2 cellular contexts compared by ENCODE assay signal in the genomic region with DNA sequence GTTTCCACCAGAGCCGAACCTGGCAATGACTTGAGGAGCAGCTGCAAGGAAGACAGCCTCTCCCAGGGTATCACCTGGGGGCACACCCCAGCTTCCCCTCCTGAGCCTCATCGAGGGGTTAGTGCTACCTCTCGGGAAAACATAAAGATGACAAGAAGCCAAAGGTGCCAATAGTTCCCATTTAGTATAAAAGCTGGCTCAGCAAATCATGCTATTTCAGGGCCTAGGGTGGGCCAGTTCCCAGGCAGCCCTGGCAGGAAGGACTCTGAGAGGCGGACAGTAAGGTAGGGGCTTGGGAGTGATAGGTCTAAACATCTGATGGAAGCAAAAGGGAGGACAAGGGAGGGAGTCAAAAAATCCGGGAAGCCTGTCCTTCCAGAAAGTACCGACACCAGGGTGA.
TF ChIP-seq lines count a peak whose summit lies in the region.

No MANE protein-coding gene starts in this region.

TF ChIP-seq in HepG2, 621 proteins besides CTCF, POLR2A, EP300 and RAD21:
- no peak for TF ChIP-seq ARNT (IDR thresholded peaks at IDR 0.05)
- peak; percentile 88 to 90 for TF ChIP-seq MAFK (conservative IDR thresholded peaks at IDR 0.05 in 1 of 2, IDR thresholded peaks at IDR 0.05 in 1 of 2; ENCODE audit: low read length in 2 of 2)
- no peak for TF ChIP-seq ARID2 (CRISPR knock-in tag; IDR thresholded peaks at IDR 0.05; ENCODE audit: borderline replicate concordance)
- TF ChIP-seq MAFF (IDR thresholded peaks at IDR 0.05; ENCODE audit: low read depth, low read length), result peak; percentile 81
- TF ChIP-seq RNF2 (conservative IDR thresholded peaks at IDR 0.05; ENCODE audit: low read depth), result no peak
- no peak for TF ChIP-seq SRY (CRISPR knock-in tag; IDR thresholded peaks at IDR 0.05)

TF ChIP-seq in K562, 482 proteins besides CTCF, POLR2A, EP300 and RAD21:
- TF ChIP-seq NCOA2 (IDR thresholded peaks at IDR 0.05; ENCODE audit: partially characterized antibody in 2 of 2) (no peak), TARDBP (IDR thresholded peaks at IDR 0.05) (no peak), SNAPC5 (CRISPR knock-in tag; IDR thresholded peaks at IDR 0.05) (no peak), ZNF124 (CRISPR knock-in tag; IDR thresholded peaks at IDR 0.05) (no peak), MAFK (IDR thresholded peaks at IDR 0.05; ENCODE audit: low read length) (peak; percentile 45; the same call in 1 of the 2 replicates), WHSC1 (IDR thresholded peaks at IDR 0.05; ENCODE audit: low read length) (no peak), TCF7 (IDR thresholded peaks at IDR 0.05; ENCODE audit: borderline replicate concordance) (no peak), ZNF146 (CRISPR knock-in tag; IDR thresholded peaks at IDR 0.05; ENCODE audit: unreplicated experiment) (no peak), CHD7 (IDR thresholded peaks at IDR 0.05; ENCODE audit: low read depth, low read length) (no peak), PHB (CRISPR knock-in tag; IDR thresholded peaks at IDR 0.05) (no peak), C11orf30 (IDR thresholded peaks at IDR 0.05; ENCODE audit: low read depth) (peak; percentile 65; the same call in 1 of the 2 replicates), RBBP5 (IDR thresholded peaks at IDR 0.05; ENCODE audit: borderline replicate concordance, insufficient read depth, low read length, poor library complexity, severe bottlenecking) (no peak), MAFF (IDR thresholded peaks at IDR 0.05; ENCODE audit: low read length) (peak; percentile 55), POLR2H (tag; IDR thresholded peaks at IDR 0.05; ENCODE audit: low read depth) (no peak), ZNF717 (CRISPR knock-in tag; IDR thresholded peaks at IDR 0.05) (no peak), ARID1B (IDR thresholded peaks at IDR 0.05) (no peak), SMAD1 (IDR thresholded peaks at IDR 0.05; ENCODE audit: low read depth, low read length, partially characterized antibody) (no peak), HMGXB4 (CRISPR knock-in tag; IDR thresholded peaks at IDR 0.05) (no peak), XRCC3 (IDR thresholded peaks at IDR 0.05) (no peak), SIX5 (IDR thresholded peaks at IDR 0.05; ENCODE audit: borderline replicate concordance in 1 of 2, insufficient read depth in 1 of 2, low read depth in 1 of 2, low read length in 2 of 2) (no peak), TAF7 (tag; IDR thresholded peaks at IDR 0.05) (no peak), ZC3H11A (IDR thresholded peaks at IDR 0.05; ENCODE audit: low read depth, low read length) (no peak), HIVEP1 (CRISPR knock-in tag; IDR thresholded peaks at IDR 0.05) (no peak), ATF2 (CRISPR knock-in tag; IDR thresholded peaks at IDR 0.05) (no peak), HMGN3 (IDR thresholded peaks at IDR 0.05; ENCODE audit: borderline replicate concordance, extremely low read depth, insufficient read length, low read depth, low read length) (no peak), KDM2B (CRISPR knock-in tag; IDR thresholded peaks at IDR 0.05) (no peak), KAT2B (IDR thresholded peaks at IDR 0.05; ENCODE audit: low read depth, low read length) (no peak), SIN3B (IDR thresholded peaks at IDR 0.05; ENCODE audit: low read depth) (no peak), ZBTB12 (CRISPR knock-in tag; IDR thresholded peaks at IDR 0.05) (no peak), EHMT2 (IDR thresholded peaks at IDR 0.05) (no peak), NBN (IDR thresholded peaks at IDR 0.05; ENCODE audit: low read depth) (no peak), ERF (CRISPR knock-in tag; IDR thresholded peaks at IDR 0.05) (no peak), ZNF316 (IDR thresholded peaks at IDR 0.05) (peak; percentile 69), KDM1A (IDR thresholded peaks at IDR 0.05) (no peak), MAFG (tag; conservative IDR thresholded peaks at IDR 0.05) (peak; percentile 54), CCNT2 (IDR thresholded peaks at IDR 0.05; ENCODE audit: borderline replicate concordance, extremely low read depth, insufficient read length, low read depth, low read length) (no peak), U2AF2 (optimal IDR thresholded peaks at IDR 0.05; ENCODE audit: low read depth, low read length) (no peak)
- TF ChIP-seq, protein P1, sequence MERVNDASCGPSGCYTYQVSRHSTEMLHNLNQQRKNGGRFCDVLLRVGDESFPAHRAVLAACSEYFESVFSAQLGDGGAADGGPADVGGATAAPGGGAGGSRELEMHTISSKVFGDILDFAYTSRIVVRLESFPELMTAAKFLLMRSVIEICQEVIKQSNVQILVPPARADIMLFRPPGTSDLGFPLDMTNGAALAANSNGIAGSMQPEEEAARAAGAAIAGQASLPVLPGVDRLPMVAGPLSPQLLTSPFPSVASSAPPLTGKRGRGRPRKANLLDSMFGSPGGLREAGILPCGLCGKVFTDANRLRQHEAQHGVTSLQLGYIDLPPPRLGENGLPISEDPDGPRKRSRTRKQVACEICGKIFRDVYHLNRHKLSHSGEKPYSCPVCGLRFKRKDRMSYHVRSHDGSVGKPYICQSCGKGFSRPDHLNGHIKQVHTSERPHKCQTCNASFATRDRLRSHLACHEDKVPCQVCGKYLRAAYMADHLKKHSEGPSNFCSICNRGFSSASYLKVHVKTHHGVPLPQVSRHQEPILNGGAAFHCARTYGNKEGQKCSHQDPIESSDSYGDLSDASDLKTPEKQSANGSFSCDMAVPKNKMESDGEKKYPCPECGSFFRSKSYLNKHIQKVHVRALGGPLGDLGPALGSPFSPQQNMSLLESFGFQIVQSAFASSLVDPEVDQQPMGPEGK (CRISPR knock-in tag; IDR thresholded peaks at IDR 0.05; ENCODE audit: borderline replicate concordance), result no peak
- TF ChIP-seq, protein P2, sequence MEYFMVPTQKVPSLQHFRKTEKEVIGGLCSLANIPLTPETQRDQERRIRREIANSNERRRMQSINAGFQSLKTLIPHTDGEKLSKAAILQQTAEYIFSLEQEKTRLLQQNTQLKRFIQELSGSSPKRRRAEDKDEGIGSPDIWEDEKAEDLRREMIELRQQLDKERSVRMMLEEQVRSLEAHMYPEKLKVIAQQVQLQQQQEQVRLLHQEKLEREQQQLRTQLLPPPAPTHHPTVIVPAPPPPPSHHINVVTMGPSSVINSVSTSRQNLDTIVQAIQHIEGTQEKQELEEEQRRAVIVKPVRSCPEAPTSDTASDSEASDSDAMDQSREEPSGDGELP (CRISPR knock-in tag; IDR thresholded peaks at IDR 0.05; ENCODE audit: borderline replicate concordance), result no peak
